ENCODE assay signal across 20 cellular contexts in genomic region chr2:163657257-163657656, GRCh38.
A peak's percentile ranks its signal among the peaks of the same experiment; 100 is the strongest.
DNase-seq lines count a peak whose midpoint lies in the region; ATAC-seq and TF ChIP-seq lines count a peak whose summit lies in the region.
"Had no signal": no experiment of that assay in that cellular context is flagged by ENCODE, and none has a peak within 500 bp of the region (broad histone marks: within the 10 kb centered on the region; RNA-seq: fewer than 3 reads in every experiment).

No MANE protein-coding gene starts in this region.

- H4K91ac ChIP-seq in trophoblast cell (ENCODE audit: low read depth, low read length), result no peak overlapping the region

- peak; percentile 51 for DNase-seq in adipocyte (ENCODE audit: low read depth)
- peak; percentile 56 for DNase-seq in fibroblast of gingiva (ENCODE audit: low read depth)
- peak; percentile 22 to 57 for DNase-seq in trophoblast cell
- no peak for DNase-seq in adrenal gland
- no peak for DNase-seq in SW 1271 (lab: John Stamatoyannopoulos, UW)
- no peak for DNase-seq in activated naive CD4-positive, alpha-beta T cell treated with anti-CD3 and anti-CD28 coated beads, Interleukin-2, amount 50 U/mL, for 72 hours (ENCODE audit: low spot score in 2 of 2)
- no peak for DNase-seq in stimulated activated CD4-positive, alpha-beta T cell treated with anti-CD3 and anti-CD28 coated beads, Interleukin-15, amount 100 ng/mL, for 24 hours
- DNase-seq: activated CD8-positive, alpha-beta T cell treated with anti-CD3 and anti-CD28 coated beads for 36 hours; activated naive CD4-positive, alpha-beta T cell treated with Interleukin-2 at 50 U/mL for 16 hours; COR-L47; glutamatergic neuron; Kasumi-1; left lung; NCI-H1092; NCI-H2029; Peyer's patch; T1000 had no signal

- ATAC-seq in activated naive CD4-positive, alpha-beta T cell treated with anti-CD3 and anti-CD28 coated beads, Interleukin-2, amount 50 U/mL, for 72 hours, result no peak
- ATAC-seq: activated CD8-positive, alpha-beta T cell treated with anti-CD3 and anti-CD28 coated beads for 36 hours had no signal

- no peak overlapping the region for H2BK12ac ChIP-seq in trophoblast cell (ENCODE audit: low read length)

- intact Hi-C loops in adrenal gland (cut with DNase I), result no loop called here

- H4K8ac ChIP-seq in trophoblast cell (ENCODE audit: low read depth, low read length), result no peak overlapping the region

- H3K27ac ChIP-seq in HEK293 (ENCODE audit: extremely low read depth, low read depth, low read length) (no peak overlapping the region), trophoblast cell (ENCODE audit: low read depth, low read length) (no peak overlapping the region), adrenal gland (no peak overlapping the region)
- H3K27ac ChIP-seq: left lung, neutrophil, Peyer's patch had no signal

- no peak overlapping the region for H3K9ac ChIP-seq in adipocyte (ENCODE audit: low read length)
- no peak overlapping the region for H3K9ac ChIP-seq in trophoblast cell (ENCODE audit: low read length)

- H3K9me3 Mint-ChIP-seq in activated naive CD4-positive, alpha-beta T cell treated with anti-CD3 and anti-CD28 coated beads, Interleukin-2, amount 50 U/mL, for 72 hours, result peaks cover 13 to 22% of the 10 kb centered on the region in 2 donors

- no peak overlapping the region for H3K4me3 ChIP-seq in HEK293 (ENCODE audit: low read depth, low read length)
- H3K4me3 ChIP-seq in adipocyte (ENCODE audit: low read length), result no peak overlapping the region
- no peak overlapping the region for H3K4me3 ChIP-seq in trophoblast cell (ENCODE audit: low read depth, low read length)
- H3K4me3 ChIP-seq in adrenal gland, result no peak overlapping the region
- H3K4me3 ChIP-seq: HAP-1, left lung, Peyer's patch had no signal

- H3K79me1 ChIP-seq in trophoblast cell (ENCODE audit: low read length), result no peaks in the 10 kb centered on the region

- H3K9me3 ChIP-seq in HEK293 (ENCODE audit: control insufficient read depth, insufficient read depth, low read depth, low read length), result no peaks in the 10 kb centered on the region
- no peaks in the 10 kb centered on the region for H3K9me3 ChIP-seq in adipocyte (ENCODE audit: control insufficient read depth, low read length)
- H3K9me3 ChIP-seq in trophoblast cell (ENCODE audit: insufficient read depth, low read depth, low read length), result no peaks in the 10 kb centered on the region
- H3K9me3 ChIP-seq in adrenal gland (replicated peaks in 1 of 3), result no peaks in the 10 kb centered on the region
- H3K9me3 ChIP-seq: HAP-1, neutrophil, Peyer's patch had no signal

- TF ChIP-seq CTCF in HEK293 (tag by site-specific recombination; IDR thresholded peaks at IDR 0.05) (no peak), adrenal gland (IDR thresholded peaks at IDR 0.05) (no peak)

- H3K4me2 ChIP-seq in trophoblast cell (ENCODE audit: low read length), result no peak overlapping the region

- H3K27me3 ChIP-seq in adipocyte (replicated peaks; ENCODE audit: control insufficient read depth, insufficient read depth, low read length) (no peaks in the 10 kb centered on the region), trophoblast cell (ENCODE audit: insufficient read depth, low read length) (no peaks in the 10 kb centered on the region), adrenal gland (no peaks in the 10 kb centered on the region)
- H3K27me3 ChIP-seq: left lung, neutrophil, Peyer's patch had no signal

- H3K14ac ChIP-seq in trophoblast cell (ENCODE audit: low read length), result no peak overlapping the region

- POLR2A ChIA-PET in HEK293 (lab: Yijun Ruan, JAX), result interaction anchor here (0.6 kb wide), 1 partner anchor 11 kb away, joined by 3 read pairs; no protein-coding TSS in a partner anchor

- TF ChIP-seq POLR2A in adrenal gland (IDR thresholded peaks at IDR 0.05), result no peak

- no peak overlapping the region for H2BK120ac ChIP-seq in trophoblast cell (ENCODE audit: insufficient read depth, low read length, poor library complexity)

- peaks cover 0 to 5% of the 10 kb centered on the region in 2 donors for H3K36me3 Mint-ChIP-seq in activated naive CD4-positive, alpha-beta T cell treated with anti-CD3 and anti-CD28 coated beads, Interleukin-2, amount 50 U/mL, for 72 hours

- no peak overlapping the region for H3K23ac ChIP-seq in trophoblast cell (ENCODE audit: low read length)

- WGBS in trophoblast cell (ENCODE audit: extremely low coverage, insufficient coverage, insufficient read length), result no CpG with 5 or more reads among the region's 3 CpGs
- WGBS in adrenal gland, 4 donors, result 83 to 90% (median 86%) methylated on average over 3 of the region's 3 CpGs

- no peak overlapping the region for H2AK5ac ChIP-seq in trophoblast cell (ENCODE audit: low read length)

- H3K18ac ChIP-seq in trophoblast cell (ENCODE audit: low read length), result no peak overlapping the region

- no peak overlapping the region for H3K4ac ChIP-seq in trophoblast cell (ENCODE audit: low read depth, low read length)

- no peak overlapping the region for H3K27ac Mint-ChIP-seq in activated naive CD4-positive, alpha-beta T cell treated with anti-CD3 and anti-CD28 coated beads, Interleukin-2, amount 50 U/mL, for 72 hours
- H3K27ac Mint-ChIP-seq: activated CD8-positive, alpha-beta T cell treated with anti-CD3 and anti-CD28 coated beads for 36 hours had no signal

- H2AFZ ChIP-seq in trophoblast cell (ENCODE audit: insufficient read depth, low read length, poor library complexity), result no peak overlapping the region

- peaks cover 2% of the 10 kb centered on the region for H3K79me2 ChIP-seq in trophoblast cell (ENCODE audit: control insufficient read depth, insufficient read depth, low read length, poor library complexity)

- H2BK5ac ChIP-seq in trophoblast cell (ENCODE audit: low read depth, low read length, poor library complexity), result no peak overlapping the region

- no peak overlapping the region for H4K12ac ChIP-seq in trophoblast cell (ENCODE audit: low read depth, low read length)

- CTCF ChIA-PET in HEK293 (lab: Yijun Ruan, JAX), result no interaction called here

- H3K36me3 ChIP-seq in HEK293 (ENCODE audit: control insufficient read depth in 2 of 2, insufficient read depth in 1 of 2, low read length in 2 of 2) (no peaks in the 10 kb centered on the region), adipocyte (ENCODE audit: control insufficient read depth, insufficient read depth, low read length, severe bottlenecking) (no peaks in the 10 kb centered on the region), trophoblast cell (ENCODE audit: control insufficient read depth in 1 of 2, insufficient read depth in 2 of 2, low read length in 2 of 2) (no peaks in the 10 kb centered on the region), adrenal gland (replicated peaks in 1 of 2) (no peaks in the 10 kb centered on the region)
- H3K36me3 ChIP-seq: HAP-1, left lung, neutrophil, Peyer's patch had no signal

- H3K4me1 ChIP-seq in HEK293 (ENCODE audit: control insufficient read depth, insufficient read depth, low read length) (peaks cover 5% of the 10 kb centered on the region), adipocyte (ENCODE audit: control insufficient read depth, insufficient read depth, low read length) (peaks cover 12% of the 10 kb centered on the region), trophoblast cell (ENCODE audit: control insufficient read depth in 1 of 2, insufficient read depth in 2 of 2, low read length in 2 of 2) (peaks cover 8 to 15% of the 10 kb centered on the region in 2 experiments), adrenal gland (replicated peaks in 1 of 2) (peaks cover under 1 to 17% of the 10 kb centered on the region in 2 donors)
- H3K4me1 ChIP-seq: Peyer's patch had no signal

TF ChIP-seq in HEK293, 187 proteins besides CTCF, POLR2A, EP300 and RAD21:
- TF ChIP-seq ZNF529 (tag by site-specific recombination; IDR thresholded peaks at IDR 0.05; ENCODE audit: insufficient replicate concordance) (no peak), SETDB1 (IDR thresholded peaks at IDR 0.05; ENCODE audit: insufficient read length, low read length) (no peak), ZSCAN4 (tag by site-specific recombination; IDR thresholded peaks at IDR 0.05) (0 out of 2 replicates have a peak, but pooled peaks have one; percentile 15)

Comparison
In these comparisons a context has a peak if more than half of its experiments do, and no peak if none do; other contexts are left out.
1. DNase-seq: peak in adipocyte (single experiment), fibroblast of gingiva (single experiment) and trophoblast cell (2 of 2); none in adrenal gland (0 of 7), SW 1271 (0 of 2), activated naive CD4-positive, alpha-beta T cell treated with anti-CD3 and anti-CD28 coated beads, Interleukin-2, amount 50 U/mL, for 72 hours (0 of 2) and stimulated activated CD4-positive, alpha-beta T cell treated with anti-CD3 and anti-CD28 coated beads, Interleukin-15, amount 100 ng/mL, for 24 hours (single experiment).